In the genomic region with DNA sequence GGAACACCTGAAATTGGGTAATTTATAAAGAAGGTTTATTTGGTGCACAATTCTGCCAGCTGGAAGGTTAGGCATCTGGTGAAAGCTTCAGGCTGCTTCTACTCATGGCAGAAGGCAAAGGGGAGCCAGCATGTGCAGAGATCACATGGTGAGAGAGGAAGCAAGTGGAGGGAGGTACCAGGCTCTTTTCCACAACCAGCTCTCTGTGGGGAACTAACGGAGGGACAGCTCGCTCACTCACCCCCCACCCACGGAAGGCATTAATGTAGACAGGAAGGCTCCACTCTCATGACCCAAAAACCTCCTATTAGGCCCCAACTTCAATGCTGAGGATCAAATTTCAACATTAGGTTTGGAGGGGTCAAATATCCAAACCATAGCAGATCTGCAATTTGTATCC, we compare ENCODE assay signal across 28 cellular contexts.
DNase-seq lines count a peak whose midpoint lies in the region; ATAC-seq and TF ChIP-seq lines count a peak whose summit lies in the region.
"Had no signal": no experiment of that assay in that cellular context is flagged by ENCODE, and none has a peak within 500 bp of the region (broad histone marks: within the 10 kb centered on the region; RNA-seq: fewer than 3 reads in every experiment).

No MANE protein-coding gene starts in this region.

- H3K9me3 Mint-ChIP-seq in WTC11 = no peaks in the 10 kb centered on the region
- H3K9me3 Mint-ChIP-seq in neural crest cell = no peaks in the 10 kb centered on the region
- H3K9me3 Mint-ChIP-seq: activated B cell treated with CpG ODN at 0.5 μM for 24 hours; activated naive CD8-positive, alpha-beta T cell treated with anti-CD3 and anti-CD28 coated beads, Interleukin-2, amount 50 U/mL, for 24 hours; T-cell had no signal

- peak; percentile 41 for ATAC-seq in WTC11
- ATAC-seq: activated CD8-positive, alpha-beta memory T cell treated with anti-CD3 and anti-CD28 coated beads, Interleukin-2, amount 10 ng/mL, durations not matched to agents 7 days and 5 days; activated naive CD8-positive, alpha-beta T cell treated with anti-CD3 and anti-CD28 coated beads, Interleukin-2, amount 50 U/mL, for 24 hours; psoas muscle; T-cell had no signal

- peaks cover 35% of the 10 kb centered on the region for H3K4me1 Mint-ChIP-seq in WTC11
- H3K4me1 Mint-ChIP-seq in neural crest cell = peaks cover 47% of the 10 kb centered on the region
- H3K4me1 Mint-ChIP-seq: activated CD8-positive, alpha-beta memory T cell treated with anti-CD3 and anti-CD28 coated beads, Interleukin-2, amount 10 ng/mL, durations not matched to agents 7 days and 5 days had no signal

- CTCF ChIA-PET in WTC11 (lab: Charles Lee) = interaction anchor here (0.8 kb wide), 1 partner anchor 15 kb away, joined by 3 read pairs; no protein-coding TSS in a partner anchor

- H3K36me3 Mint-ChIP-seq in WTC11 = peaks cover 3% of the 10 kb centered on the region; the same call in 1 of the 2 replicates
- H3K36me3 Mint-ChIP-seq in neural crest cell (ENCODE audit: low read depth) = peaks cover 22% of the 10 kb centered on the region
- H3K36me3 Mint-ChIP-seq: activated CD8-positive, alpha-beta memory T cell treated with anti-CD3 and anti-CD28 coated beads, Interleukin-2, amount 10 ng/mL, durations not matched to agents 7 days and 5 days; T-cell had no signal

- no peaks in the 10 kb centered on the region for H3K27me3 Mint-ChIP-seq in WTC11 (ENCODE audit: low read depth)
- H3K27me3 Mint-ChIP-seq in neural crest cell (ENCODE audit: low read depth) = no peaks in the 10 kb centered on the region
- H3K27me3 Mint-ChIP-seq: naive B cell had no signal

- DNase-seq in CD1c-positive myeloid dendritic cell (ENCODE audit: extremely low spot score) (peak; percentile 26), Kasumi-1 (lab: John Stamatoyannopoulos, UW) (peak; percentile 49 to 56), WTC11 (ENCODE audit: low spot score) (no peak), neural crest cell (ENCODE audit: low read depth, low spot score) (no peak), erythroblast (lab: John Stamatoyannopoulos, UW) (no peak), SKM-1 (lab: John Stamatoyannopoulos, UW; ENCODE audit: unreplicated experiment) (no peak)
- no peak for DNase-seq in activated CD4-positive, alpha-beta T cell treated with anti-CD3 and anti-CD28 coated beads for 48 hours
- no peak for DNase-seq in activated naive CD4-positive, alpha-beta T cell treated with anti-CD3 and anti-CD28 coated beads, Interleukin-2, amount 50 U/mL, for 16 hours
- DNase-seq: ACHN; activated B cell treated with CpG ODN at 0.5 μM for 24 hours; activated CD8-positive, alpha-beta memory T cell treated with anti-CD3 and anti-CD28 coated beads, Interleukin-2, amount 10 ng/mL, durations not matched to agents 7 days and 5 days; activated gamma-delta T cell treated with Interleukin-2 at 50 U/mL for 16 hours; activated naive CD8-positive, alpha-beta T cell treated with anti-CD3 and anti-CD28 coated beads, Interleukin-2, amount 50 U/mL, for 24 hours; activated T-cell treated with anti-CD3 and anti-CD28 coated beads, Interleukin-2, amount 50 U/mL, for 48 hours; COR-L47; DMS79; effector CD8-positive, alpha-beta T cell; GM23248; left ventricle myocardium inferior; midbrain; naive B cell; NCI-H1436 treated with DMSO at 0.1 percent for 48 hours; NCI-H2107; occipital lobe; psoas muscle; stimulated activated CD4-positive, alpha-beta T cell treated with anti-CD3 and anti-CD28 coated beads, Interleukin-4, amount 100 ng/mL, for 1 hour; stomach; T-cell had no signal

- H3K27ac Mint-ChIP-seq in WTC11 (peak overlapping the region; percentile 14; the same call in 1 of the 2 replicates), neural crest cell (ENCODE audit: unreplicated experiment) (no peak overlapping the region)
- H3K27ac Mint-ChIP-seq: activated B cell treated with CpG ODN at 0.5 μM for 24 hours; activated CD8-positive, alpha-beta memory T cell treated with anti-CD3 and anti-CD28 coated beads, Interleukin-2, amount 10 ng/mL, durations not matched to agents 7 days and 5 days; activated naive CD8-positive, alpha-beta T cell treated with anti-CD3 and anti-CD28 coated beads, Interleukin-2, amount 50 U/mL, for 24 hours; T-cell had no signal

- POLR2A ChIA-PET in WTC11 (lab: Charles Lee) = no interaction called here

- H3K4me3 Mint-ChIP-seq in WTC11 (no peak overlapping the region), neural crest cell (peak overlapping the region; percentile 29)
- H3K4me3 Mint-ChIP-seq: activated B cell treated with CpG ODN at 0.5 μM for 24 hours; activated CD8-positive, alpha-beta memory T cell treated with anti-CD3 and anti-CD28 coated beads, Interleukin-2, amount 10 ng/mL, durations not matched to agents 7 days and 5 days; activated naive CD8-positive, alpha-beta T cell treated with anti-CD3 and anti-CD28 coated beads, Interleukin-2, amount 50 U/mL, for 24 hours; T-cell had no signal

- TF ChIP-seq CTCF in WTC11 (IDR thresholded peaks at IDR 0.05) = no peak
- no peak for TF ChIP-seq CTCF in neural crest cell (conservative IDR thresholded peaks at IDR 0.05)

- no peak for TF ChIP-seq POLR2A in erythroblast (IDR thresholded peaks at IDR 0.05; ENCODE audit: low read length)

TF ChIP-seq in WTC11, 78 proteins besides CTCF, POLR2A, EP300 and RAD21:
- TF ChIP-seq, protein P1, sequence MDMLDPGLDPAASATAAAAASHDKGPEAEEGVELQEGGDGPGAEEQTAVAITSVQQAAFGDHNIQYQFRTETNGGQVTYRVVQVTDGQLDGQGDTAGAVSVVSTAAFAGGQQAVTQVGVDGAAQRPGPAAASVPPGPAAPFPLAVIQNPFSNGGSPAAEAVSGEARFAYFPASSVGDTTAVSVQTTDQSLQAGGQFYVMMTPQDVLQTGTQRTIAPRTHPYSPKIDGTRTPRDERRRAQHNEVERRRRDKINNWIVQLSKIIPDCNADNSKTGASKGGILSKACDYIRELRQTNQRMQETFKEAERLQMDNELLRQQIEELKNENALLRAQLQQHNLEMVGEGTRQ (CRISPR knock-in tag; IDR thresholded peaks at IDR 0.05) = peak; percentile 48; the same call in 1 of the 2 replicates
- TF ChIP-seq, protein P2, sequence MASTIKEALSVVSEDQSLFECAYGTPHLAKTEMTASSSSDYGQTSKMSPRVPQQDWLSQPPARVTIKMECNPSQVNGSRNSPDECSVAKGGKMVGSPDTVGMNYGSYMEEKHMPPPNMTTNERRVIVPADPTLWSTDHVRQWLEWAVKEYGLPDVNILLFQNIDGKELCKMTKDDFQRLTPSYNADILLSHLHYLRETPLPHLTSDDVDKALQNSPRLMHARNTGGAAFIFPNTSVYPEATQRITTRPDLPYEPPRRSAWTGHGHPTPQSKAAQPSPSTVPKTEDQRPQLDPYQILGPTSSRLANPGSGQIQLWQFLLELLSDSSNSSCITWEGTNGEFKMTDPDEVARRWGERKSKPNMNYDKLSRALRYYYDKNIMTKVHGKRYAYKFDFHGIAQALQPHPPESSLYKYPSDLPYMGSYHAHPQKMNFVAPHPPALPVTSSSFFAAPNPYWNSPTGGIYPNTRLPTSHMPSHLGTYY (CRISPR knock-in tag; IDR thresholded peaks at IDR 0.05) = no peak
- TF ChIP-seq ATF2 (CRISPR knock-in tag; IDR thresholded peaks at IDR 0.05; ENCODE audit: borderline replicate concordance, low read depth) (no peak), SP1 (CRISPR knock-in tag; conservative IDR thresholded peaks at IDR 0.05) (no peak), JUN (CRISPR knock-in tag; IDR thresholded peaks at IDR 0.05) (no peak)

Comparison
In these comparisons a context has a peak if more than half of its experiments do, and no peak if none do; other contexts are left out.
1. DNase-seq: peak in CD1c-positive myeloid dendritic cell (single experiment) and Kasumi-1 (2 of 2); none in WTC11 (single experiment), neural crest cell (single experiment), activated CD4-positive, alpha-beta T cell treated with anti-CD3 and anti-CD28 coated beads for 48 hours (single experiment), erythroblast (0 of 2), activated naive CD4-positive, alpha-beta T cell treated with anti-CD3 and anti-CD28 coated beads, Interleukin-2, amount 50 U/mL, for 16 hours (single experiment) and SKM-1 (single experiment).